In the genomic region with DNA sequence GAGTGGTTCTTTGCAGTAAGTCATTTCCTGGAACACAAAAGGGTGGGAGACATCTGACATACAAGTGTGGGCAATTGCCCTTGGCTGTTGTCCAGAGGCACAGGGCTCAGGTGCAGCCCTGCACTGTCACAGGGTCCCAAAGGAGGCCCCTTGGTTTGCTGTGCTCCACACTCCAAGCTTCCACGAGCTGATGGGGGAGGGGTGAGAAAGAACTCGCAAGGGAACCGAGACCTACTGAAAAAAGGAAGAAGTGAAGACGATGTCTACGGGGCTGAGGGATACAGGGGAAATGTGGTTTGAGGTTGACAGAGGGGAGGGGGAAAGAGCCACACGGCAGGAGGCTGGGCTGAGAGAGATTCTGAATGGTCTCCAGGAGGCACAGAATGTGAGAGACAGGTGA, we compare ENCODE assay signal across 8 cellular contexts.
DNase-seq lines count a peak whose midpoint lies in the region; ATAC-seq and TF ChIP-seq lines count a peak whose summit lies in the region.

No MANE protein-coding gene starts in this region.

- no peaks in the 10 kb centered on the region for H4K20me1 ChIP-seq in MM.1S (ENCODE audit: insufficient read depth, low read length)

- H2AFZ ChIP-seq in MM.1S (ENCODE audit: low read length) = no peak overlapping the region

- H3K9me3 Mint-ChIP-seq in CD8-positive, alpha-beta T cell = no peaks in the 10 kb centered on the region

- peak overlapping the region; percentile 36 for H3K4me3 ChIP-seq in CD8-positive, alpha-beta T cell (ENCODE audit: low read depth, low read length)
- H3K4me3 ChIP-seq in RWPE2 (ENCODE audit: severe bottlenecking) = no peak overlapping the region
- no peak overlapping the region for H3K4me3 ChIP-seq in lower lobe of right lung
- no peak overlapping the region for H3K4me3 ChIP-seq in BE2C (ENCODE audit: low read depth, low read length)
- H3K4me3 ChIP-seq in MM.1S (ENCODE audit: low read length) = no peak overlapping the region
- no peak overlapping the region for H3K4me3 ChIP-seq in coronary artery

- ATAC-seq in CD8-positive, alpha-beta T cell = peak; percentile 23
- peak; percentile 64 for ATAC-seq in GM21619 (IDR thresholded peaks at IDR 0.05; ENCODE audit: unreplicated experiment)
- ATAC-seq in RWPE2 (ENCODE audit: low read depth) = no peak
- ATAC-seq in lower lobe of right lung = peak; percentile 18 to 52

- TF ChIP-seq CTCF in CD8-positive, alpha-beta T cell (IDR thresholded peaks at IDR 0.05) = no peak
- TF ChIP-seq CTCF in RWPE2 (IDR thresholded peaks at IDR 0.05; ENCODE audit: poor library complexity, severe bottlenecking) (no peak), lower lobe of right lung (IDR thresholded peaks at IDR 0.05) (no peak), BE2C (IDR thresholded peaks at IDR 0.05; ENCODE audit: low read depth, low read length) (no peak), MM.1S (IDR thresholded peaks at IDR 0.05; ENCODE audit: low read length) (no peak), coronary artery (IDR thresholded peaks at IDR 0.05) (no peak)

- no peaks in the 10 kb centered on the region for H3F3A ChIP-seq in MM.1S (ENCODE audit: insufficient read depth, low read length)

- H3K9me3 ChIP-seq in CD8-positive, alpha-beta T cell (ENCODE audit: low read length) = no peaks in the 10 kb centered on the region
- H3K9me3 ChIP-seq in RWPE2 (ENCODE audit: severe bottlenecking) = no peaks in the 10 kb centered on the region
- no peaks in the 10 kb centered on the region for H3K9me3 ChIP-seq in lower lobe of right lung
- H3K9me3 ChIP-seq in BE2C = no peaks in the 10 kb centered on the region
- H3K9me3 ChIP-seq in MM.1S (replicated peaks; ENCODE audit: insufficient read depth, low read length) = no peaks in the 10 kb centered on the region

- no peaks in the 10 kb centered on the region for H3K9me2 ChIP-seq in MM.1S (replicated peaks; ENCODE audit: insufficient read depth, low read length)

- no peaks in the 10 kb centered on the region for H3K36me3 Mint-ChIP-seq in CD8-positive, alpha-beta T cell

- no peak overlapping the region for H3K4me2 ChIP-seq in MM.1S (ENCODE audit: low read depth, low read length)

- POLR2A ChIA-PET in CD8-positive, alpha-beta T cell (lab: Charles Lee) = no interaction called here

- DNase-seq in CD8-positive, alpha-beta T cell = peak in 1 of 7 experiments; percentile 29
- no peak for DNase-seq in RWPE2 (ENCODE audit: low spot score)
- peak; percentile 61 for DNase-seq in lower lobe of right lung
- DNase-seq in NCI-H82 treated with DMSO at 0.1 percent for 48 hours (lab: John Stamatoyannopoulos, UW; ENCODE audit: unreplicated experiment) = no peak
- no peak for DNase-seq in BE2C
- no peak for DNase-seq in MM.1S
- no peak for DNase-seq in coronary artery (ENCODE audit: low spot score)

- peaks cover 13% of the 10 kb centered on the region for H3K27me3 Mint-ChIP-seq in CD8-positive, alpha-beta T cell (ENCODE audit: low read depth)

- no peaks in the 10 kb centered on the region for H3K27me3 ChIP-seq in CD8-positive, alpha-beta T cell (ENCODE audit: insufficient read depth, low read length)
- H3K27me3 ChIP-seq in RWPE2 (ENCODE audit: insufficient read depth, poor library complexity, severe bottlenecking) (no peaks in the 10 kb centered on the region), lower lobe of right lung (ENCODE audit: low read depth) (no peaks in the 10 kb centered on the region), BE2C (no peaks in the 10 kb centered on the region), MM.1S (replicated peaks; ENCODE audit: insufficient read depth, low read length) (no peaks in the 10 kb centered on the region)

- no peak overlapping the region for H3K9ac ChIP-seq in MM.1S (ENCODE audit: low read length)

- H3K27ac ChIP-seq in CD8-positive, alpha-beta T cell (ENCODE audit: low read depth, low read length) = no peak overlapping the region
- H3K27ac ChIP-seq in RWPE2 (ENCODE audit: poor library complexity, severe bottlenecking) (peak overlapping the region; percentile 77), lower lobe of right lung (peak overlapping the region; percentile 80), MM.1S (ENCODE audit: low read length) (no peak overlapping the region), coronary artery (no peak overlapping the region)

- peaks cover 16% of the 10 kb centered on the region for H3K4me1 ChIP-seq in CD8-positive, alpha-beta T cell (ENCODE audit: insufficient read depth, low read length)
- H3K4me1 ChIP-seq in RWPE2 (ENCODE audit: insufficient read depth, poor library complexity, severe bottlenecking) (peaks cover 13% of the 10 kb centered on the region), lower lobe of right lung (peaks cover 25% of the 10 kb centered on the region), BE2C (no peaks in the 10 kb centered on the region), MM.1S (ENCODE audit: low read length) (no peaks in the 10 kb centered on the region)

- H3K4me1 Mint-ChIP-seq in CD8-positive, alpha-beta T cell (ENCODE audit: low read depth) = peaks cover 20% of the 10 kb centered on the region

- CTCF ChIA-PET in CD8-positive, alpha-beta T cell (lab: Charles Lee) = no interaction called here

- H3K79me2 ChIP-seq in MM.1S (ENCODE audit: low read length) = no peaks in the 10 kb centered on the region

- intact Hi-C loops in CD8-positive, alpha-beta T cell (cut with DNase I, micrococcal nuclease) = no loop called here
- intact Hi-C loops in lower lobe of right lung (cut with DNase I) = no loop called here

- H3K36me3 ChIP-seq in CD8-positive, alpha-beta T cell (ENCODE audit: insufficient read depth, low read length) = no peaks in the 10 kb centered on the region
- no peaks in the 10 kb centered on the region for H3K36me3 ChIP-seq in RWPE2 (ENCODE audit: low read depth)
- H3K36me3 ChIP-seq in lower lobe of right lung = no peaks in the 10 kb centered on the region
- no peaks in the 10 kb centered on the region for H3K36me3 ChIP-seq in BE2C
- no peaks in the 10 kb centered on the region for H3K36me3 ChIP-seq in MM.1S (replicated peaks; ENCODE audit: insufficient read depth, low read length)

- H3K27ac Mint-ChIP-seq in CD8-positive, alpha-beta T cell = no peak overlapping the region

- peak overlapping the region; percentile 56 for H3K4me3 Mint-ChIP-seq in CD8-positive, alpha-beta T cell

Comparison
In these comparisons a context has a peak if more than half of its experiments do, and no peak if none do; other contexts are left out.
1. H3K27ac ChIP-seq: peak in RWPE2 (single experiment) and lower lobe of right lung (single experiment); none in CD8-positive, alpha-beta T cell (single experiment), MM.1S (single experiment) and coronary artery (0 of 2).